ENCODE assay signal across 21 cellular contexts in the genomic region with DNA sequence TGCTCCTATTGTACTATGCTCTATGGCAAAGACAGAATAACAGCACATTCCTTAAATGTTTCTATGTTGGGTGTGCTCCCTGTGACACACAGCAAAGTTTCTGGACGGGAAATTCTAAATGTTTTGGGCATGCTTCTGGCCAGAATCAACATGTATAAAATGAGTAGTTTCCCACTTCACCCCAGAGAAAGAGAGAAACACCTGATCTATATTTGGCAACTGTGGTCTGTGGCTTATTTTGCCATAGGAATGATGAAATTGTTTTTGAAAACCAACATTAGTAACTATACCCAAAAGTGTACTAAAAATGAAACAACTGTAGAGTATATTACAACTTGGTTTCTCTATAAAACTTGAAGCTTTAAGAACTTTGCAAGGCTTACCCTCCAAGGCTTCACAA.
DNase-seq lines count a peak whose midpoint lies in the region; ATAC-seq and TF ChIP-seq lines count a peak whose summit lies in the region.
"Had no signal": no experiment of that assay in that cellular context is flagged by ENCODE, and none has a peak within 500 bp of the region (broad histone marks: within the 10 kb centered on the region; RNA-seq: fewer than 3 reads in every experiment).

No MANE protein-coding gene starts in this region.

- CTCF ChIA-PET in RWPE1 (lab: Yijun Ruan, JAX): interaction anchor here (0.7 kb wide), 1 partner anchor 28 kb away, joined by 3 read pairs; no protein-coding TSS in a partner anchor
- CTCF ChIA-PET in activated CD4-positive, alpha-beta T cell treated with anti-CD3 and anti-CD28 coated beads for 36 hours (lab: Charles Lee): no interaction called here

- no peak for ATAC-seq in gastroesophageal sphincter
- no peak for ATAC-seq in right lobe of liver
- no peak for ATAC-seq in GM18858 (IDR thresholded peaks at IDR 0.05; ENCODE audit: unreplicated experiment)
- ATAC-seq in activated CD4-positive, alpha-beta T cell treated with anti-CD3 and anti-CD28 coated beads for 36 hours: no peak
- ATAC-seq: activated CD8-positive, alpha-beta T cell treated with anti-CD3 and anti-CD28 coated beads, Interleukin-2, amount 10 ng/mL, durations not matched to agents 7 days and 5 days; right cardiac atrium had no signal

- no peaks in the 10 kb centered on the region for H3K9me3 ChIP-seq in gastroesophageal sphincter
- no peaks in the 10 kb centered on the region for H3K9me3 ChIP-seq in right lobe of liver
- H3K9me3 ChIP-seq: BLaER1 had no signal

- no peak overlapping the region for H3K27ac ChIP-seq in RWPE1
- no peak overlapping the region for H3K27ac ChIP-seq in gastroesophageal sphincter
- H3K27ac ChIP-seq in right lobe of liver: no peak overlapping the region
- H3K27ac ChIP-seq: BLaER1, VCaP had no signal

- no peaks in the 10 kb centered on the region for H3K27me3 Mint-ChIP-seq in activated CD4-positive, alpha-beta T cell treated with anti-CD3 and anti-CD28 coated beads for 36 hours

- H3K36me3 ChIP-seq in gastroesophageal sphincter: no peaks in the 10 kb centered on the region
- H3K36me3 ChIP-seq in right lobe of liver: no peaks in the 10 kb centered on the region
- H3K36me3 ChIP-seq: BLaER1 had no signal

- H3K4me3 Mint-ChIP-seq in activated CD4-positive, alpha-beta T cell treated with anti-CD3 and anti-CD28 coated beads for 36 hours: no peak overlapping the region
- H3K4me3 Mint-ChIP-seq: activated CD8-positive, alpha-beta T cell treated with anti-CD3 and anti-CD28 coated beads, Interleukin-2, amount 10 ng/mL, durations not matched to agents 7 days and 5 days; activated T-helper 1 cell treated with anti-CD3 and anti-CD28 coated beads, Interleukin-12 subunit alpha, Interleukin-12 subunit beta, Interleukin-2, Interleukin-4 antibody, amounts not matched to agents 30 ng/mL and 10 ng/mL and 1 ng/mL, durations not matched to agents 14 hours and 24 hours and 36 hours; immature natural killer cell; neural crest cell had no signal

- 44 to 55% methylated on average over 1 of the region's 1 CpG for WGBS in gastroesophageal sphincter (ENCODE audit: low coverage in 1 of 2), 2 donors
- WGBS in right lobe of liver (ENCODE audit: insufficient coverage, low coverage, low lambda C conversion rate, missing lambda C conversion rate): 42% methylated on average over 1 of the region's 1 CpG

- intact Hi-C loops in right lobe of liver (cut with DNase I): no loop called here
- intact Hi-C loops in activated CD4-positive, alpha-beta T cell treated with anti-CD3 and anti-CD28 coated beads for 36 hours (cut with DNase I, micrococcal nuclease): no loop called here

- TF ChIP-seq EP300 in gastroesophageal sphincter (IDR thresholded peaks at IDR 0.05): no peak

- POLR2A ChIA-PET in RWPE1 (lab: Yijun Ruan, JAX; ENCODE audit: low non-redundant PET): no interaction called here
- POLR2A ChIA-PET in activated CD4-positive, alpha-beta T cell treated with anti-CD3 and anti-CD28 coated beads for 36 hours (lab: Charles Lee): no interaction called here

- DNase-seq in HCEC 1CT (peak; percentile 64), RWPE1 (ENCODE audit: low spot score) (peak; percentile 68), fibroblast of mammary gland (ENCODE audit: low read depth) (peak; percentile 5), skeletal muscle cell (ENCODE audit: low read depth) (peak; percentile 31), right lobe of liver (no peak)
- no peak for DNase-seq in activated CD4-positive, alpha-beta T cell treated with anti-CD3 and anti-CD28 coated beads for 36 hours
- DNase-seq: activated CD8-positive, alpha-beta T cell treated with anti-CD3 and anti-CD28 coated beads, Interleukin-2, amount 10 ng/mL, durations not matched to agents 7 days and 5 days; DMS 273 treated with DMSO at 0.1 percent for 48 hours; immature natural killer cell; mesendoderm; NCI-H1417; NCI-H2171; right cardiac atrium; stimulated activated CD4-positive, alpha-beta T cell treated with anti-CD3 and anti-CD28 coated beads, Interleukin-4, amount 100 ng/mL, for 4 hours; SW 1271 had no signal

- no peaks in the 10 kb centered on the region for H3K36me3 Mint-ChIP-seq in activated CD4-positive, alpha-beta T cell treated with anti-CD3 and anti-CD28 coated beads for 36 hours (ENCODE audit: low read depth)
- H3K36me3 Mint-ChIP-seq: immature natural killer cell had no signal

- H3K9me3 Mint-ChIP-seq in activated CD4-positive, alpha-beta T cell treated with anti-CD3 and anti-CD28 coated beads for 36 hours (ENCODE audit: low read depth): no peaks in the 10 kb centered on the region
- H3K9me3 Mint-ChIP-seq: activated T-helper 1 cell treated with anti-CD3 and anti-CD28 coated beads, Interleukin-12 subunit alpha, Interleukin-12 subunit beta, Interleukin-2, Interleukin-4 antibody, amounts not matched to agents 30 ng/mL and 10 ng/mL and 1 ng/mL, durations not matched to agents 14 hours and 24 hours and 36 hours; neural crest cell had no signal

- TF ChIP-seq CTCF in RWPE1 (conservative IDR thresholded peaks at IDR 0.05; ENCODE audit: low read depth) (no peak), fibroblast of mammary gland (conservative IDR thresholded peaks at IDR 0.05; ENCODE audit: control insufficient read depth, insufficient read depth, low read depth, low read length) (no peak), gastroesophageal sphincter (IDR thresholded peaks at IDR 0.05) (no peak), right lobe of liver (IDR thresholded peaks at IDR 0.05) (no peak)

- H3K4me1 ChIP-seq in gastroesophageal sphincter: no peaks in the 10 kb centered on the region
- H3K4me1 ChIP-seq in right lobe of liver: no peaks in the 10 kb centered on the region
- H3K4me1 ChIP-seq: BLaER1 had no signal

- no peaks in the 10 kb centered on the region for H3K27me3 ChIP-seq in gastroesophageal sphincter
- no peaks in the 10 kb centered on the region for H3K27me3 ChIP-seq in right lobe of liver
- H3K27me3 ChIP-seq: BLaER1 had no signal

- H3K4me3 ChIP-seq in fibroblast of mammary gland (ENCODE audit: control insufficient read depth, low read depth, low read length) (no peak overlapping the region), skeletal muscle cell (ENCODE audit: low read depth, low read length) (no peak overlapping the region), gastroesophageal sphincter (no peak overlapping the region), right lobe of liver (no peak overlapping the region)
- H3K4me3 ChIP-seq: BLaER1 had no signal

- no peak overlapping the region for H3K27ac Mint-ChIP-seq in activated CD4-positive, alpha-beta T cell treated with anti-CD3 and anti-CD28 coated beads for 36 hours
- H3K27ac Mint-ChIP-seq: activated CD8-positive, alpha-beta T cell treated with anti-CD3 and anti-CD28 coated beads, Interleukin-2, amount 10 ng/mL, durations not matched to agents 7 days and 5 days; activated T-helper 1 cell treated with anti-CD3 and anti-CD28 coated beads, Interleukin-12 subunit alpha, Interleukin-12 subunit beta, Interleukin-2, Interleukin-4 antibody, amounts not matched to agents 30 ng/mL and 10 ng/mL and 1 ng/mL, durations not matched to agents 14 hours and 24 hours and 36 hours; immature natural killer cell had no signal

- TF ChIP-seq POLR2A in gastroesophageal sphincter (IDR thresholded peaks at IDR 0.05) (no peak), right lobe of liver (IDR thresholded peaks at IDR 0.05) (no peak)

- H3K4me1 Mint-ChIP-seq in activated CD4-positive, alpha-beta T cell treated with anti-CD3 and anti-CD28 coated beads for 36 hours: no peaks in the 10 kb centered on the region
- H3K4me1 Mint-ChIP-seq: immature natural killer cell, neural crest cell had no signal

Comparison
In these comparisons a context has a peak if more than half of its experiments do, and no peak if none do; other contexts are left out.
1. DNase-seq: peak in HCEC 1CT (single experiment), RWPE1 (single experiment), fibroblast of mammary gland (single experiment) and skeletal muscle cell (single experiment); none in right lobe of liver (0 of 3) and activated CD4-positive, alpha-beta T cell treated with anti-CD3 and anti-CD28 coated beads for 36 hours (single experiment).